In genomic region chr6:37709932-37710565, GRCh38 we compare ENCODE assay signal across 24 cellular contexts.
"Had no signal": no experiment of that assay in that cellular context is flagged by ENCODE, and none has a peak within 500 bp of the region (broad histone marks: within the 10 kb centered on the region; RNA-seq: fewer than 3 reads in every experiment).

No MANE protein-coding gene starts in this region.

- H3K27me3 Mint-ChIP-seq: activated naive CD8-positive, alpha-beta T cell treated with anti-CD3 and anti-CD28 coated beads for 36 hours had no signal

- H3K9me3 Mint-ChIP-seq: activated CD4-positive, alpha-beta T cell treated with anti-CD3 and anti-CD28 coated beads, Interleukin-2, amount 10 ng/mL, durations not matched to agents 7 days and 5 days; activated naive CD8-positive, alpha-beta T cell treated with anti-CD3 and anti-CD28 coated beads for 36 hours; stimulated activated effector memory CD8-positive, alpha-beta T cell treated with anti-CD3 and anti-CD28 coated beads, Interleukin-12 subunit alpha, Interleukin-12 subunit beta, amount 100 ng/mL, for 72 hours had no signal

- H3K4me3 Mint-ChIP-seq: activated CD4-positive, alpha-beta T cell treated with anti-CD3 and anti-CD28 coated beads, Interleukin-2, amount 10 ng/mL, durations not matched to agents 7 days and 5 days; activated CD8-positive, alpha-beta T cell treated with anti-CD3 and anti-CD28 coated beads, Interleukin-2, amount 10 ng/mL, durations not matched to agents 7 days and 5 days; activated naive CD8-positive, alpha-beta T cell treated with anti-CD3 and anti-CD28 coated beads for 36 hours; nephron; stimulated activated effector memory CD8-positive, alpha-beta T cell treated with anti-CD3 and anti-CD28 coated beads, Interleukin-12 subunit alpha, Interleukin-12 subunit beta, amount 100 ng/mL, for 72 hours had no signal

- ATAC-seq: activated CD8-positive, alpha-beta T cell treated with anti-CD3 and anti-CD28 coated beads, Interleukin-2, amount 10 ng/mL, durations not matched to agents 7 days and 5 days; body of pancreas; left ventricle myocardium superior; pancreas had no signal

- DNase-seq: activated CD4-positive, alpha-beta T cell treated with anti-CD3 and anti-CD28 coated beads for 1 hour; activated CD4-positive, alpha-beta T cell treated with anti-CD3 and anti-CD28 coated beads, Interleukin-2, amount 10 ng/mL, durations not matched to agents 7 days and 5 days; activated CD8-positive, alpha-beta T cell treated with anti-CD3 and anti-CD28 coated beads, Interleukin-2, amount 10 ng/mL, durations not matched to agents 7 days and 5 days; activated effector memory CD4-positive, alpha-beta T cell treated with Interleukin-2 at 50 U/mL for 16 hours; activated naive CD4-positive, alpha-beta T cell treated with Interleukin-2 at 50 U/mL for 16 hours; activated naive CD8-positive, alpha-beta T cell treated with anti-CD3 and anti-CD28 coated beads for 36 hours; activated T-cell treated with anti-CD3 and anti-CD28 coated beads for 4 hours; adrenal gland; aorta; body of pancreas; effector CD8-positive, alpha-beta T cell; esophagus squamous epithelium; left ventricle myocardium superior; nucleus accumbens; pancreas; sigmoid colon; small intestine; stimulated activated CD4-positive, alpha-beta T cell treated with anti-CD3 and anti-CD28 coated beads, Interleukin-4, amount 100 ng/mL, for 24 hours; stomach; T-helper 2 cell; tibial artery; upper lobe of right lung had no signal

- H3K27ac Mint-ChIP-seq: activated CD4-positive, alpha-beta T cell treated with anti-CD3 and anti-CD28 coated beads, Interleukin-2, amount 10 ng/mL, durations not matched to agents 7 days and 5 days; activated CD8-positive, alpha-beta T cell treated with anti-CD3 and anti-CD28 coated beads, Interleukin-2, amount 10 ng/mL, durations not matched to agents 7 days and 5 days; activated naive CD8-positive, alpha-beta T cell treated with anti-CD3 and anti-CD28 coated beads for 36 hours; stimulated activated effector memory CD8-positive, alpha-beta T cell treated with anti-CD3 and anti-CD28 coated beads, Interleukin-12 subunit alpha, Interleukin-12 subunit beta, amount 100 ng/mL, for 72 hours had no signal

- H3K36me3 Mint-ChIP-seq: activated naive CD8-positive, alpha-beta T cell treated with anti-CD3 and anti-CD28 coated beads for 36 hours; stimulated activated effector memory CD8-positive, alpha-beta T cell treated with anti-CD3 and anti-CD28 coated beads, Interleukin-12 subunit alpha, Interleukin-12 subunit beta, amount 100 ng/mL, for 72 hours had no signal
